In the genomic region with DNA sequence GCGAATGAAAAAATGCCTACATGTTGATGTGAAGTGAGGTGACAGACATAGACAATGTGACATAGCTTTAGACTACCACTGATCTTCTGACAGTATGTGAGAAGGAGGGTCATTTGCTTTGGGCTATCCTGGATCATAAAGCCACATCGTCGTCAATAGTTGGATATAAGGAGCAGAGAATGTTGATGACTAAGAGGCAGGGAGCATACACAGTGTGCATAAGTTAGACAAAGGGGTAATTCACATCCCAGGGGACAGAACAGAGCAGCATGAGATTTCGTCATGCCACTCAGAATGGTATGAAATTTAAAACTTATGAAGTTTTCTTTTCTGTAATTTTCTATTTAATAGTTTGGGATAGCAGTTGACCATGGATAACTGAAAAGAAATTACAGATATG, we compare ENCODE assay signal across 20 cellular contexts.
"Had no signal": no experiment of that assay in that cellular context is flagged by ENCODE, and none has a peak within 500 bp of the region (broad histone marks: within the 10 kb centered on the region; RNA-seq: fewer than 3 reads in every experiment).

No MANE protein-coding gene starts in this region.

- DNase-seq: IMR-90, Karpas-422, KG1, MM.1S, NCI-H1092 treated with DMSO at 0.1 percent for 48 hours, NCI-H1436, NCI-H187, NCI-H2029 treated with DMSO at 0.1 percent for 48 hours, NCI-H2171 treated with DMSO at 0.1 percent for 48 hours, NCI-H345, NCI-H446 treated with DMSO at 0.1 percent for 48 hours, NCI-H526, NCI-H748 treated with DMSO at 0.1 percent for 48 hours, Right ventricle myocardium superior, RPMI8226, SIG-M5, SK-N-SH, SW 1271, T-cell had no signal

- ATAC-seq: HepG2, T-cell had no signal
